ENCODE assay signal across 16 cellular contexts in the genomic region with DNA sequence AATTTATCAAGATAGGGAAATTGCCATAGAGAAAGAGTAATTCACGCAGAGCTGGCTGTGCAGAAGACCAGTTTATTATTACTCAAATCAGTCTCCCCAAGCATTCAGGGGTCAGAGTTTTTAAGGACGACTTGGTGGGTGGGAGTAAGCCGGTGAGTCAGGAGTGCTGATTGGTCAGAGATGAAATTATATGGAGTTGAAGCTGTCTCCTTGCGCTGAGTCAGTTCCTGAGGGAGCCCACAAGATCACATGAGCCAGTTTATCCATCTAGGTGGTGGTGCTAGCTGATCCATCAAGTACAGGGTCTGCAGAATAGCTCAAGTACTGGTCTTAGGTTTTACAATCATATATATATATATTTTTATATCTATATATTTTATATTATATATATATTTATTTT. TPM values are rescaled to one million over a fixed set of nuclear protein-coding genes. Genes with fewer than 3 reads are reported as not detected.
DNase-seq lines count a peak whose midpoint lies in the region; ATAC-seq lines count a peak whose summit lies in the region.
"Had no signal": no experiment of that assay in that cellular context is flagged by ENCODE, and none has a peak within 500 bp of the region (broad histone marks: within the 10 kb centered on the region; RNA-seq: fewer than 3 reads in every experiment).

No MANE protein-coding gene starts in this region.

- intact Hi-C loops in CD4-positive, alpha-beta memory T cell (cut with micrococcal nuclease) = no loop called here

- POLR2A ChIA-PET in CD4-positive, alpha-beta memory T cell (lab: Charles Lee; ENCODE audit: partially characterized antibody) = no interaction called here
- POLR2A ChIA-PET in CD8-positive, alpha-beta memory T cell (lab: Charles Lee) = no interaction called here

- no peaks in the 10 kb centered on the region for H3K27me3 ChIP-seq in CD4-positive, alpha-beta memory T cell (ENCODE audit: insufficient read depth, low read length)
- no peaks in the 10 kb centered on the region for H3K27me3 ChIP-seq in CD8-positive, alpha-beta memory T cell (ENCODE audit: insufficient read depth, low read length, poor library complexity, severe bottlenecking)
- H3K27me3 ChIP-seq: colonic mucosa, upper lobe of left lung had no signal

- no peak overlapping the region for H3K27ac ChIP-seq in CD4-positive, alpha-beta memory T cell (ENCODE audit: low read depth, low read length)
- no peak overlapping the region for H3K27ac ChIP-seq in CD8-positive, alpha-beta memory T cell (ENCODE audit: low read depth, low read length)
- H3K27ac ChIP-seq: colonic mucosa, prostate gland, upper lobe of left lung had no signal

- no peak overlapping the region for H3K4me3 ChIP-seq in CD4-positive, alpha-beta memory T cell (ENCODE audit: low read length in 2 of 2)
- H3K4me3 ChIP-seq in CD8-positive, alpha-beta memory T cell (ENCODE audit: low read length) = no peak overlapping the region
- H3K4me3 ChIP-seq: colonic mucosa, prostate gland, upper lobe of left lung had no signal

- H3K36me3 Mint-ChIP-seq in activated naive CD8-positive, alpha-beta T cell treated with anti-CD3 and anti-CD28 coated beads for 36 hours = no peaks in the 10 kb centered on the region
- H3K36me3 Mint-ChIP-seq in CD4-positive, alpha-beta memory T cell = no peaks in the 10 kb centered on the region
- no peaks in the 10 kb centered on the region for H3K36me3 Mint-ChIP-seq in CD8-positive, alpha-beta memory T cell
- H3K36me3 Mint-ChIP-seq: memory B cell had no signal

- no peaks in the 10 kb centered on the region for H3K9me3 Mint-ChIP-seq in activated naive CD8-positive, alpha-beta T cell treated with anti-CD3 and anti-CD28 coated beads for 36 hours
- H3K9me3 Mint-ChIP-seq in CD4-positive, alpha-beta memory T cell = peaks cover 0 to 2% (median 0%) of the 10 kb centered on the region in 8 donors
- no peaks in the 10 kb centered on the region for H3K9me3 Mint-ChIP-seq in CD8-positive, alpha-beta memory T cell
- H3K9me3 Mint-ChIP-seq: activated T-helper 1 cell treated with anti-CD3 and anti-CD28 coated beads, Interleukin-12 subunit alpha, Interleukin-12 subunit beta, Interleukin-2, Interleukin-4 antibody, amounts not matched to agents 30 ng/mL and 10 ng/mL and 1 ng/mL, durations not matched to agents 14 hours and 24 hours and 36 hours; memory B cell had no signal

- no peaks in the 10 kb centered on the region for H3K4me1 ChIP-seq in CD4-positive, alpha-beta memory T cell (ENCODE audit: insufficient read depth, low read length)
- H3K4me1 ChIP-seq in CD8-positive, alpha-beta memory T cell (ENCODE audit: insufficient read depth, low read length) = no peaks in the 10 kb centered on the region
- H3K4me1 ChIP-seq: colonic mucosa, prostate gland, upper lobe of left lung had no signal

- CTCF ChIA-PET in CD4-positive, alpha-beta memory T cell (lab: Charles Lee; ENCODE audit: partially characterized antibody) = interaction anchor here (1.2 to 1.8 kb wide), 4 partner anchors 12 to 23 kb away, joined by 3 to 11 read pairs (median 4); no protein-coding TSS in a partner anchor
- CTCF ChIA-PET in CD8-positive, alpha-beta memory T cell (lab: Charles Lee) = no interaction called here

- peak; percentile 57 for DNase-seq in EH (ENCODE audit: low read depth)
- DNase-seq in LHCN-M2 (ENCODE audit: low read depth) = peak; percentile 73
- peak; percentile 28 for DNase-seq in activated naive CD8-positive, alpha-beta T cell treated with anti-CD3 and anti-CD28 coated beads for 36 hours
- DNase-seq in kidney glomerular epithelial cell (lab: John Stamatoyannopoulos, UW) = peak; percentile 24
- DNase-seq in NCI-H1048 (lab: John Stamatoyannopoulos, UW) = no peak
- DNase-seq in CD4-positive, alpha-beta memory T cell = no peak
- no peak for DNase-seq in CD8-positive, alpha-beta memory T cell
- DNase-seq: colonic mucosa, COR-L47, head of caudate nucleus, upper lobe of left lung had no signal

- no peak overlapping the region for H3K27ac Mint-ChIP-seq in activated naive CD8-positive, alpha-beta T cell treated with anti-CD3 and anti-CD28 coated beads for 36 hours
- no peak overlapping the region for H3K27ac Mint-ChIP-seq in CD4-positive, alpha-beta memory T cell
- H3K27ac Mint-ChIP-seq in CD8-positive, alpha-beta memory T cell = no peak overlapping the region
- H3K27ac Mint-ChIP-seq: activated T-helper 1 cell treated with anti-CD3 and anti-CD28 coated beads, Interleukin-12 subunit alpha, Interleukin-12 subunit beta, Interleukin-2, Interleukin-4 antibody, amounts not matched to agents 30 ng/mL and 10 ng/mL and 1 ng/mL, durations not matched to agents 14 hours and 24 hours and 36 hours; memory B cell had no signal

- ATAC-seq in GM19351 (IDR thresholded peaks at IDR 0.05; ENCODE audit: unreplicated experiment) = no peak

- peaks cover 6% of the 10 kb centered on the region for H3K4me1 Mint-ChIP-seq in activated naive CD8-positive, alpha-beta T cell treated with anti-CD3 and anti-CD28 coated beads for 36 hours
- no peaks in the 10 kb centered on the region for H3K4me1 Mint-ChIP-seq in CD4-positive, alpha-beta memory T cell
- no peaks in the 10 kb centered on the region for H3K4me1 Mint-ChIP-seq in CD8-positive, alpha-beta memory T cell
- H3K4me1 Mint-ChIP-seq: memory B cell had no signal

- no peak overlapping the region for H3K4me3 Mint-ChIP-seq in activated naive CD8-positive, alpha-beta T cell treated with anti-CD3 and anti-CD28 coated beads for 36 hours
- H3K4me3 Mint-ChIP-seq in CD4-positive, alpha-beta memory T cell = no peak overlapping the region
- H3K4me3 Mint-ChIP-seq in CD8-positive, alpha-beta memory T cell = no peak overlapping the region
- H3K4me3 Mint-ChIP-seq: activated T-helper 1 cell treated with anti-CD3 and anti-CD28 coated beads, Interleukin-12 subunit alpha, Interleukin-12 subunit beta, Interleukin-2, Interleukin-4 antibody, amounts not matched to agents 30 ng/mL and 10 ng/mL and 1 ng/mL, durations not matched to agents 14 hours and 24 hours and 36 hours; memory B cell had no signal

- no peaks in the 10 kb centered on the region for H3K27me3 Mint-ChIP-seq in activated naive CD8-positive, alpha-beta T cell treated with anti-CD3 and anti-CD28 coated beads for 36 hours
- no peaks in the 10 kb centered on the region for H3K27me3 Mint-ChIP-seq in CD4-positive, alpha-beta memory T cell
- H3K27me3 Mint-ChIP-seq in CD8-positive, alpha-beta memory T cell = no peaks in the 10 kb centered on the region

- no peaks in the 10 kb centered on the region for H3K36me3 ChIP-seq in CD4-positive, alpha-beta memory T cell (ENCODE audit: insufficient read depth, low read length)
- H3K36me3 ChIP-seq in CD8-positive, alpha-beta memory T cell (ENCODE audit: insufficient read depth, low read length) = no peaks in the 10 kb centered on the region
- H3K36me3 ChIP-seq: colonic mucosa, prostate gland, upper lobe of left lung had no signal

- H3K9me3 ChIP-seq in CD4-positive, alpha-beta memory T cell (ENCODE audit: control insufficient read depth in 1 of 2, low read length in 2 of 2) = no peaks in the 10 kb centered on the region
- H3K9me3 ChIP-seq in CD8-positive, alpha-beta memory T cell (ENCODE audit: low read length) = no peaks in the 10 kb centered on the region
- H3K9me3 ChIP-seq: colonic mucosa, prostate gland, upper lobe of left lung had no signal

RNA-seq across cellular contexts. Expression of a gene that starts 6.0 kb away (rescaled TPM):
- not detected in 2 replicates for total RNA-seq in LHCN-M2 (2014; rRNA removed)
- polyA plus RNA-seq in LHCN-M2 (2012) = not detected
- not detected for total RNA-seq in activated naive CD8-positive, alpha-beta T cell treated with anti-CD3 and anti-CD28 coated beads for 36 hours
- not detected for total RNA-seq in CD4-positive, alpha-beta memory T cell
- polyA plus RNA-seq in CD4-positive, alpha-beta memory T cell = not detected
- under 1 TPM in 1 of 2 experiments, not detected in 1; 0.18 TPM for total RNA-seq in CD8-positive, alpha-beta memory T cell
- polyA plus RNA-seq in CD8-positive, alpha-beta memory T cell = not detected
- total RNA-seq: activated T-helper 1 cell treated with anti-CD3 and anti-CD28 coated beads, Interleukin-12 subunit alpha, Interleukin-12 subunit beta, Interleukin-2, Interleukin-4 antibody, amounts not matched to agents 30 ng/mL and 10 ng/mL and 1 ng/mL, durations not matched to agents 14 hours and 24 hours and 36 hours; T-helper 2 cell treated with Interferon-gamma antibody and Interleukin-4, amounts not matched to agents 100 ng/mL and 5 ng/mL, for 36 hours had no signal

RNA-seq across cellular contexts. Expression of a gene that starts 46.9 kb away (rescaled TPM):
- total RNA-seq in LHCN-M2 (2014; rRNA removed) = 2.8 and 4.1 TPM in 2 replicates
- polyA plus RNA-seq in LHCN-M2 (2012) = 1.4 TPM
- total RNA-seq in activated naive CD8-positive, alpha-beta T cell treated with anti-CD3 and anti-CD28 coated beads for 36 hours = 1 to 10 TPM; 7.1 to 7.3 TPM
- total RNA-seq in CD4-positive, alpha-beta memory T cell = 1 to 10 TPM; 3.6 to 4.1 TPM
- 1 to 10 TPM; 1.2 to 1.4 TPM for polyA plus RNA-seq in CD4-positive, alpha-beta memory T cell
- total RNA-seq in CD8-positive, alpha-beta memory T cell = 1 to 10 TPM; 5.4 to 7.2 TPM
- 0.94 TPM for polyA plus RNA-seq in CD8-positive, alpha-beta memory T cell

Comparison
In these comparisons a context has a peak if more than half of its experiments do, and no peak if none do; other contexts are left out.
1. DNase-seq: peak in EH (single experiment), LHCN-M2 (single experiment), activated naive CD8-positive, alpha-beta T cell treated with anti-CD3 and anti-CD28 coated beads for 36 hours (single experiment) and kidney glomerular epithelial cell (single experiment); none in NCI-H1048 (single experiment), CD4-positive, alpha-beta memory T cell (0 of 5) and CD8-positive, alpha-beta memory T cell (0 of 5).